ENCODE assay signal across 16 cellular contexts in genomic region chr12:4025420-4026358, GRCh38.
DNase-seq lines count a peak whose midpoint lies in the region; ATAC-seq and TF ChIP-seq lines count a peak whose summit lies in the region.
"Had no signal": no experiment of that assay in that cellular context is flagged by ENCODE, and none has a peak within 500 bp of the region (broad histone marks: within the 10 kb centered on the region; RNA-seq: fewer than 3 reads in every experiment).

No MANE protein-coding gene starts in this region.

- TF ChIP-seq POLR2A in transverse colon (IDR thresholded peaks at IDR 0.05) = no peak

- H3K9ac ChIP-seq in HUES64 (ENCODE audit: low read depth, low read length) (peak overlapping the region; percentile 57), mesenchymal stem cell (ENCODE audit: low read length) (no peak overlapping the region)
- H3K9ac ChIP-seq: parathyroid adenoma had no signal

- no peak overlapping the region for H3K27ac ChIP-seq in CD4-positive, alpha-beta T cell (ENCODE audit: low read depth, low read length)
- peak overlapping the region; percentile 98 for H3K27ac ChIP-seq in HUES64 (ENCODE audit: low read depth, low read length)
- H3K27ac ChIP-seq in mesenchymal stem cell (ENCODE audit: low read length, poor library complexity, severe bottlenecking) = no peak overlapping the region
- H3K27ac ChIP-seq in foreskin keratinocyte = no peak overlapping the region
- H3K27ac ChIP-seq in transverse colon = no peak overlapping the region
- H3K27ac ChIP-seq: heart left ventricle, parathyroid adenoma had no signal

- H3K27ac Mint-ChIP-seq in CD4-positive, alpha-beta T cell = no peak overlapping the region
- H3K27ac Mint-ChIP-seq: activated naive CD8-positive, alpha-beta T cell treated with anti-CD3 and anti-CD28 coated beads, Interleukin-2, amount 10 ng/mL, durations not matched to agents 7 days and 5 days had no signal

- peak overlapping the region in 1 of 2 experiments; percentile 7 for H3K4ac ChIP-seq in mesenchymal stem cell (ENCODE audit: low read depth in 1 of 2, low read length in 2 of 2)

- POLR2A ChIA-PET in CD4-positive, alpha-beta T cell (lab: Charles Lee) = interaction anchor here (1.7 kb wide), 1 partner anchor 117 kb away, joined by 4 read pairs; no protein-coding TSS in a partner anchor

- no peaks in the 10 kb centered on the region for H3K27me3 ChIP-seq in CD4-positive, alpha-beta T cell (ENCODE audit: control insufficient read depth, insufficient read depth, low read length)
- peaks cover 20% of the 10 kb centered on the region; the same call in 1 of the 2 replicates for H3K27me3 ChIP-seq in HUES64 (ENCODE audit: insufficient read depth, low read length)
- H3K27me3 ChIP-seq in mesenchymal stem cell (ENCODE audit: control insufficient read depth in 1 of 2, insufficient read depth in 1 of 2, low read length in 2 of 2) = no peaks in the 10 kb centered on the region
- no peaks in the 10 kb centered on the region for H3K27me3 ChIP-seq in foreskin keratinocyte
- H3K27me3 ChIP-seq in transverse colon = no peaks in the 10 kb centered on the region
- H3K27me3 ChIP-seq: heart left ventricle had no signal

- H2AFZ ChIP-seq in mesenchymal stem cell (ENCODE audit: low read depth, low read length) = peak overlapping the region; percentile 60
- H2AFZ ChIP-seq: parathyroid adenoma had no signal

- H3K9me3 Mint-ChIP-seq in CD4-positive, alpha-beta T cell = no peaks in the 10 kb centered on the region
- H3K9me3 Mint-ChIP-seq: activated naive CD8-positive, alpha-beta T cell treated with anti-CD3 and anti-CD28 coated beads, Interleukin-2, amount 10 ng/mL, durations not matched to agents 7 days and 5 days had no signal

- 16% methylated on average over 23 of the region's 23 CpGs for WGBS in HUES64
- 38% methylated on average over 23 of the region's 23 CpGs for WGBS in mesenchymal stem cell
- WGBS in transverse colon (ENCODE audit: low coverage in 1 of 2), 2 donors = 75 to 93% methylated on average over 11 to 23 of the region's 23 CpGs

- peak overlapping the region; percentile 72 for H4K8ac ChIP-seq in mesenchymal stem cell (ENCODE audit: low read length)

- H2BK120ac ChIP-seq in mesenchymal stem cell (ENCODE audit: low read depth, low read length) = peak overlapping the region; percentile 77

- H3K4me3 ChIP-seq in HUES64 (ENCODE audit: low read length) (peak overlapping the region; percentile 38), fibroblast of villous mesenchyme (ENCODE audit: low read depth, low read length) (no peak overlapping the region), mesenchymal stem cell (ENCODE audit: insufficient read depth in 1 of 2, low read depth in 1 of 2, low read length in 2 of 2) (no peak overlapping the region), transverse colon (no peak overlapping the region)
- H3K4me3 ChIP-seq: heart left ventricle had no signal

- no peaks in the 10 kb centered on the region for H3K36me3 ChIP-seq in HUES64 (ENCODE audit: insufficient read depth, low read length)
- no peaks in the 10 kb centered on the region for H3K36me3 ChIP-seq in mesenchymal stem cell (ENCODE audit: control insufficient read depth in 1 of 2, insufficient read depth in 2 of 2, low read depth in 1 of 2, low read length in 2 of 2)
- H3K36me3 ChIP-seq in transverse colon = no peaks in the 10 kb centered on the region
- H3K36me3 ChIP-seq: heart left ventricle had no signal

- no peak overlapping the region for H3K23ac ChIP-seq in mesenchymal stem cell (ENCODE audit: low read length in 2 of 2)

- H2BK15ac ChIP-seq in mesenchymal stem cell (ENCODE audit: low read depth, poor library complexity, severe bottlenecking) = peak overlapping the region; percentile 84

- no peak overlapping the region for H3K4me2 ChIP-seq in mesenchymal stem cell (ENCODE audit: low read length, poor library complexity, severe bottlenecking)

- peaks cover 48% of the 10 kb centered on the region for H3K4me1 Mint-ChIP-seq in CD4-positive, alpha-beta T cell (ENCODE audit: low read depth)

- peak overlapping the region; percentile 29 for H2AK5ac ChIP-seq in mesenchymal stem cell (ENCODE audit: low read length, severe bottlenecking)

- in situ Hi-C loops in transverse colon (cut with MboI; ENCODE audit: low pct_ligation_motif_present in 1 of 4, low pct_unique_long_range_greater_than_20kb in 1 of 4, low sequenced_read_pairs in 3 of 4) = loop anchor here in 1 of 4 donors (25.0 kb wide), 1 partner anchor 138 kb away; no protein-coding TSS in a partner anchor

- peak overlapping the region; percentile 26 to 79 for H3K18ac ChIP-seq in mesenchymal stem cell (ENCODE audit: low read depth in 1 of 2, low read length in 2 of 2)

- H3K36me3 Mint-ChIP-seq in CD4-positive, alpha-beta T cell (ENCODE audit: low read depth) = no peaks in the 10 kb centered on the region

- TF ChIP-seq CTCF in CD4-positive, alpha-beta T cell (IDR thresholded peaks at IDR 0.05) = no peak
- TF ChIP-seq CTCF in fibroblast of villous mesenchyme (IDR thresholded peaks at IDR 0.05; ENCODE audit: insufficient read depth, low read depth, low read length) (no peak), foreskin keratinocyte (conservative IDR thresholded peaks at IDR 0.05) (no peak), transverse colon (IDR thresholded peaks at IDR 0.05) (no peak)

- peaks cover 52% of the 10 kb centered on the region for H3K4me1 ChIP-seq in HUES64 (ENCODE audit: insufficient read depth, low read length)
- H3K4me1 ChIP-seq in mesenchymal stem cell (ENCODE audit: control insufficient read depth, insufficient read depth, low read depth, low read length) = peaks cover 26% of the 10 kb centered on the region
- no peaks in the 10 kb centered on the region for H3K4me1 ChIP-seq in foreskin keratinocyte
- peaks cover 2 to 4% (median 3%) of the 10 kb centered on the region in 4 donors for H3K4me1 ChIP-seq in transverse colon

- no peak for DNase-seq in CD4-positive, alpha-beta T cell
- DNase-seq in fibroblast of villous mesenchyme (ENCODE audit: low read depth) = peak; percentile 33
- peak; percentile 11 for DNase-seq in mesenchymal stem cell
- no peak for DNase-seq in LoVo (ENCODE audit: low spot score)
- no peak for DNase-seq in foreskin keratinocyte
- no peak for DNase-seq in transverse colon
- DNase-seq: activated naive CD8-positive, alpha-beta T cell treated with anti-CD3 and anti-CD28 coated beads, Interleukin-2, amount 10 ng/mL, durations not matched to agents 7 days and 5 days; cerebellar nuclear complex; erythroblast; GOT3; NCI-H1436; PC-3 had no signal

- ATAC-seq in CD4-positive, alpha-beta T cell (ENCODE audit: poor library complexity) = no peak
- ATAC-seq in foreskin keratinocyte (no peak), GM19455 (IDR thresholded peaks at IDR 0.05; ENCODE audit: unreplicated experiment) (no peak)
- ATAC-seq: heart left ventricle, PC-3 had no signal

- intact Hi-C loops in CD4-positive, alpha-beta T cell (cut with DNase I, micrococcal nuclease) = no loop called here
- intact Hi-C loops in transverse colon (cut with DNase I; ENCODE audit: low total_unique reads) = no loop called here

- no peaks in the 10 kb centered on the region for H3K79me1 ChIP-seq in mesenchymal stem cell (replicated peaks; ENCODE audit: low read length, poor library complexity, severe bottlenecking)

- CTCF ChIA-PET in CD4-positive, alpha-beta T cell (lab: Charles Lee) = interaction anchor here (0.6 kb wide), 1 partner anchor 139 kb away, joined by 3 read pairs; no protein-coding TSS in a partner anchor

- H3K4me3 Mint-ChIP-seq in CD4-positive, alpha-beta T cell = peak overlapping the region; percentile 39
- H3K4me3 Mint-ChIP-seq: activated naive CD8-positive, alpha-beta T cell treated with anti-CD3 and anti-CD28 coated beads, Interleukin-2, amount 10 ng/mL, durations not matched to agents 7 days and 5 days had no signal

- peak overlapping the region in 1 of 2 experiments; percentile 83 for H3K14ac ChIP-seq in mesenchymal stem cell (ENCODE audit: low read length in 2 of 2)

- H2BK5ac ChIP-seq in mesenchymal stem cell (ENCODE audit: low read depth, low read length, poor library complexity, severe bottlenecking) = no peak overlapping the region

- peak overlapping the region; percentile 49 to 87 for H2BK12ac ChIP-seq in mesenchymal stem cell (ENCODE audit: low read length in 2 of 2)

- TF ChIP-seq EP300 in transverse colon (IDR thresholded peaks at IDR 0.05; ENCODE audit: low read depth) = no peak

- H4K91ac ChIP-seq in mesenchymal stem cell (ENCODE audit: low read length) = peak overlapping the region; percentile 94

- no peaks in the 10 kb centered on the region for H3K9me3 ChIP-seq in CD4-positive, alpha-beta T cell (ENCODE audit: control insufficient read depth, low read length)
- H3K9me3 ChIP-seq in HUES64 (ENCODE audit: insufficient read depth, low read depth, low read length) (no peaks in the 10 kb centered on the region), mesenchymal stem cell (ENCODE audit: control insufficient read depth, low read length) (no peaks in the 10 kb centered on the region), transverse colon (no peaks in the 10 kb centered on the region)
- H3K9me3 ChIP-seq: heart left ventricle had no signal

- no peaks in the 10 kb centered on the region for H3K27me3 Mint-ChIP-seq in CD4-positive, alpha-beta T cell

Comparison
In these comparisons a context has a peak if more than half of its experiments do, and no peak if none do; other contexts are left out.
1. DNase-seq: peak in fibroblast of villous mesenchyme (single experiment) and mesenchymal stem cell (single experiment); none in CD4-positive, alpha-beta T cell (0 of 10), LoVo (single experiment), foreskin keratinocyte (0 of 2) and transverse colon (single experiment).